In genomic region chr11:118171274-118172062, GRCh38 we compare ENCODE assay signal across 8 cellular contexts. TPM values are rescaled to one million over a fixed set of nuclear protein-coding genes. Genes with fewer than 3 reads are reported as not detected.
DNase-seq lines count a peak whose midpoint lies in the region; ATAC-seq, FAIRE-seq and TF ChIP-seq lines count a peak whose summit lies in the region.

No MANE protein-coding gene starts in this region.

- H3K9me3 ChIP-seq in A673 (ENCODE audit: low read depth, low read length, poor library complexity, severe bottlenecking): no peaks in the 10 kb centered on the region

- DNase-seq in A673 (ENCODE audit: low spot score) (peak; percentile 82), GM18507 (ENCODE audit: extremely low spot score, insufficient read length, low read depth) (peak; percentile 70), NCI-H2196 (lab: John Stamatoyannopoulos, UW; ENCODE audit: unreplicated experiment) (peak; percentile 77), choroid plexus epithelial cell (ENCODE audit: low read depth) (peak; percentile 70), left colon (peak; percentile 50 to 73)
- DNase-seq in activated CD4-positive, alpha-beta T cell treated with anti-CD3 and anti-CD28 coated beads for 4 hours: peak; percentile 70
- peak; percentile 71 for DNase-seq in stimulated activated CD4-positive, alpha-beta T cell treated with anti-CD3 and anti-CD28 coated beads, Interleukin-4, amount 100 ng/mL, for 1 hour

- no peak overlapping the region for H3K27ac ChIP-seq in A673 (ENCODE audit: low read depth, low read length, poor library complexity, severe bottlenecking)

- POLR2A ChIA-PET in A673 (lab: Charles Lee; ENCODE audit: low non-redundant PET): no interaction called here

- no peaks in the 10 kb centered on the region for H3K4me1 ChIP-seq in A673 (ENCODE audit: insufficient read depth, low read length, poor library complexity, severe bottlenecking)

- TF ChIP-seq CTCF in A673 (conservative IDR thresholded peaks at IDR 0.05; ENCODE audit: low read depth, low read length): peak; percentile 98
- TF ChIP-seq CTCF in choroid plexus epithelial cell (conservative IDR thresholded peaks at IDR 0.05; ENCODE audit: low read depth, low read length): peak; percentile 85

- intact Hi-C loops in A673 (cut with micrococcal nuclease; ENCODE audit: unreplicated experiment) (loop anchor here (1.0 kb wide), 1 partner anchor 26 kb away; no protein-coding TSS in a partner anchor), left colon (cut with DNase I, micrococcal nuclease) (no loop called here)

- FAIRE-seq in GM18507 (lab: Jason Lieb, UNC): peak; percentile 91

- ATAC-seq in left colon (peak; percentile 87), GM21723 (IDR thresholded peaks at IDR 0.05; ENCODE audit: unreplicated experiment) (no peak)

- peaks cover 4% of the 10 kb centered on the region for H3K27me3 ChIP-seq in A673 (replicated peaks; ENCODE audit: insufficient read depth, low read depth, low read length, poor library complexity)

- CTCF ChIA-PET in A673 (lab: Charles Lee): interaction anchor here (0.5 to 1.6 kb wide), 10 partner anchors 9 to 450 kb away, joined by 3 to 14 read pairs (median 4); partner anchors contain the start of gene SCN4B

- H3K4me3 ChIP-seq in A673 (ENCODE audit: low read depth, low read length, poor library complexity, severe bottlenecking): no peak overlapping the region
- H3K4me3 ChIP-seq in choroid plexus epithelial cell (ENCODE audit: low read depth, low read length): no peak overlapping the region

- H3K36me3 ChIP-seq in A673 (ENCODE audit: insufficient read depth, low read length, poor library complexity, severe bottlenecking): no peaks in the 10 kb centered on the region

- no TSS peak for BruUV-seq in A673 (replicated peaks; lab: Mats Ljungman, UMichigan)

RNA-seq across cellular contexts. Expression of gene SCN2B, which starts 5.0 kb away (rescaled TPM):
- total RNA-seq in A673 (2021): not detected in 2 replicates
- total RNA-seq in left colon: under 1 TPM; 0.06 to 0.47 TPM

RNA-seq across cellular contexts. Expression of gene SCN4B, which starts 18.8 kb away (rescaled TPM):
- total RNA-seq in A673 (2021): 0.74 and 1.8 TPM in 2 replicates
- total RNA-seq in left colon: 1 to 10 TPM in 1 of 2 donors, under 1 TPM in 1; 0.67 to 1.6 TPM

RNA-seq across cellular contexts. Expression of gene JAML, which starts 53.3 kb away (rescaled TPM):
- total RNA-seq in A673 (2021) (not detected in 2 replicates), left colon (1 to 10 TPM; 4.9 to 6.7 TPM)
